ENCODE assay signal across 2 cellular contexts in genomic region chr15:70362350-70362749, GRCh38.
TF ChIP-seq lines count a peak whose summit lies in the region.

No MANE protein-coding gene starts in this region.

TF ChIP-seq in GM23338, 12 proteins besides CTCF, POLR2A, EP300 and RAD21:
- TF ChIP-seq REST (IDR thresholded peaks at IDR 0.05; ENCODE audit: unreplicated experiment) (no peak), NANOG (IDR thresholded peaks at IDR 0.05; ENCODE audit: borderline replicate concordance) (no peak), EZH2phosphoT487 (IDR thresholded peaks at IDR 0.05; ENCODE audit: unreplicated experiment) (no peak), STAT1 (IDR thresholded peaks at IDR 0.05; ENCODE audit: unreplicated experiment) (no peak), ZNF331 (CRISPR knock-in tag; IDR thresholded peaks at IDR 0.05; ENCODE audit: low read depth) (no peak), CREB1 (CRISPR knock-in tag; IDR thresholded peaks at IDR 0.05; ENCODE audit: low read depth) (no peak), ZNF462 (CRISPR knock-in tag; IDR thresholded peaks at IDR 0.05) (no peak), ETS1 (IDR thresholded peaks at IDR 0.05) (no peak)

TF ChIP-seq in H1, 55 proteins besides CTCF, POLR2A, EP300 and RAD21:
- TF ChIP-seq SP1 (IDR thresholded peaks at IDR 0.05; ENCODE audit: low read depth, low read length) (0 out of 2 replicates have a peak, but pooled peaks have one; percentile 56), KDM5A (IDR thresholded peaks at IDR 0.05; ENCODE audit: low read length) (no peak)
TF ChIP-seq in H1: peak in this region for 1.
